Comparison of ENCODE assay signal across 29 cellular contexts in genomic region chr12:109430244-109430643, GRCh38.
"Had no signal": no experiment of that assay in that cellular context is flagged by ENCODE, and none has a peak within 500 bp of the region (broad histone marks: within the 10 kb centered on the region; RNA-seq: fewer than 3 reads in every experiment).

No MANE protein-coding gene starts in this region.

- H3K4me1 ChIP-seq: adrenal gland had no signal

- H3K9me3 ChIP-seq: adrenal gland, body of pancreas, colonic mucosa, esophagus squamous epithelium, gastroesophageal sphincter, heart right ventricle had no signal

- ATAC-seq: activated CD4-positive, alpha-beta T cell treated with anti-CD3 and anti-CD28 coated beads for 36 hours; activated CD8-positive, alpha-beta memory T cell treated with anti-CD3 and anti-CD28 coated beads, Interleukin-2, amount 10 ng/mL, durations not matched to agents 7 days and 5 days; activated CD8-positive, alpha-beta T cell treated with anti-CD3 and anti-CD28 coated beads, Interleukin-2, amount 10 ng/mL, durations not matched to agents 7 days and 5 days; activated naive CD8-positive, alpha-beta T cell treated with anti-CD3 and anti-CD28 coated beads, Interleukin-2, amount 50 U/mL, for 24 hours; body of pancreas; gastroesophageal sphincter; heart right ventricle had no signal

- H3K27me3 ChIP-seq: adrenal gland, body of pancreas, colonic mucosa, esophagus squamous epithelium, gastroesophageal sphincter, heart right ventricle had no signal

- H3K36me3 ChIP-seq: adrenal gland, colonic mucosa, esophagus squamous epithelium, gastroesophageal sphincter, heart right ventricle had no signal

- H3K4me3 ChIP-seq: adrenal gland, body of pancreas, colonic mucosa, esophagus squamous epithelium, gastroesophageal sphincter, heart right ventricle had no signal

- H3K27ac ChIP-seq: adrenal gland, body of pancreas, colonic mucosa, epithelial cell of prostate, esophagus squamous epithelium, gastroesophageal sphincter, heart right ventricle had no signal

- DNase-seq: activated CD4-positive, alpha-beta memory T cell treated with anti-CD3 and anti-CD28 coated beads for 36 hours; activated CD4-positive, alpha-beta T cell treated with anti-CD3 and anti-CD28 coated beads for 36 hours; activated CD4-positive, alpha-beta T cell treated with anti-CD3 and anti-CD28 coated beads, Interleukin-2, amount 10 ng/mL, durations not matched to agents 24 days and 14 days; activated CD4-positive, CD25-positive, alpha-beta regulatory T cell; activated CD4-positive, CD25-positive, alpha-beta regulatory T cell treated with anti-CD3 and anti-CD28 coated beads, Interleukin-2, amount 50 U/mL, for 72 hours; activated CD8-positive, alpha-beta memory T cell treated with anti-CD3 and anti-CD28 coated beads, Interleukin-2, amount 10 ng/mL, durations not matched to agents 7 days and 5 days; activated CD8-positive, alpha-beta memory T cell treated with anti-CD3 and anti-CD28 coated beads, Interleukin-2, amount 50 U/mL, for 4 hours; activated CD8-positive, alpha-beta T cell treated with anti-CD3 and anti-CD28 coated beads, Interleukin-2, amount 10 ng/mL, durations not matched to agents 7 days and 5 days; activated effector memory CD4-positive, alpha-beta T cell treated with anti-CD3 and anti-CD28 coated beads, Interleukin-2, amount 50 U/mL, for 16 hours; activated naive CD4-positive, alpha-beta T cell treated with anti-CD3 and anti-CD28 coated beads for 36 hours; activated naive CD8-positive, alpha-beta T cell treated with anti-CD3 and anti-CD28 coated beads for 36 hours; activated naive CD8-positive, alpha-beta T cell treated with anti-CD3 and anti-CD28 coated beads, Interleukin-2, amount 50 U/mL, for 24 hours; activated T-cell treated with anti-CD3 and anti-CD28 coated beads, Interleukin-2, amount 50 U/mL, for 1 hour; activated T-cell treated with anti-CD3 and anti-CD28 coated beads, Interleukin-2, amount 50 U/mL, for 48 hours; adrenal gland; amygdala; aorta; body of pancreas; caudate nucleus; colonic mucosa; effector CD8-positive, alpha-beta T cell; esophagus squamous epithelium; foreskin melanocyte; heart right ventricle; T-helper 9 cell had no signal

- FAIRE-seq: endometrium, endothelial cell of umbilical vein had no signal
